8 cellular contexts compared by ENCODE assay signal in the genomic region with DNA sequence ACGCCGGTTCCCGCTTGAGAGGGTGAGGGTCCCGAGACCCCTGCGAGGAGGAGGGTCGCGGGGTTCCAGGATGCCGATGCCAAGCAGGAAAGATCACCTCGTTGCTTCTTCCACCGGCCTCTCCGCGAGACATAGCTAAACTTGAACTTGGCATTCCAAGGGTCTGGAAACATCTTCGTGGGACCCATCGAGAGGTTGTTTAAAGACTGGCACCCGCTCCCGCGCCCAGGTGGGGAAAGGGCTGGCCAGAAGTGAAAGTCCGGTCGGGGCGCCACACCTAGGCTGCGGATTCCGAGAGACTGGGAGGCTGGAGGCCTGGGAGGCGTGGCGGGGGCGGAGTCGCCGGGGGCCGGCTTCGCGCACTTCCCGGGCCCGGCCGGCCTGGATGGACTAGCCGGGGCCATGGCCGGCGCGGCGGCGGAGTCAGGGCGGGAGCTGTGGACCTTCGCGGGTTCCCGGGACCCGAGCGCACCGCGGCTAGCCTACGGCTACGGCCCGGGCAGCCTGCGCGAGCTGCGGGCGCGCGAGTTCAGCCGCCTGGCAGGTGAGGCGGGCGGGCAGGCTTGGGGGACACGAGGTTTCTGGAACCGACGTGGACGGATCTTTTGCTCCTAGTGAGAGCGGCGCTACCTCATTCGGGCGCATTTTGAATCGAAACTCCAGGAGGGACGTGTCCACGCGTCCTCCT. TPM values are rescaled to one million over a fixed set of nuclear protein-coding genes. Genes with fewer than 3 reads are reported as not detected.
DNase-seq lines count a peak whose midpoint lies in the region; ATAC-seq and TF ChIP-seq lines count a peak whose summit lies in the region.

A gene with protein sequence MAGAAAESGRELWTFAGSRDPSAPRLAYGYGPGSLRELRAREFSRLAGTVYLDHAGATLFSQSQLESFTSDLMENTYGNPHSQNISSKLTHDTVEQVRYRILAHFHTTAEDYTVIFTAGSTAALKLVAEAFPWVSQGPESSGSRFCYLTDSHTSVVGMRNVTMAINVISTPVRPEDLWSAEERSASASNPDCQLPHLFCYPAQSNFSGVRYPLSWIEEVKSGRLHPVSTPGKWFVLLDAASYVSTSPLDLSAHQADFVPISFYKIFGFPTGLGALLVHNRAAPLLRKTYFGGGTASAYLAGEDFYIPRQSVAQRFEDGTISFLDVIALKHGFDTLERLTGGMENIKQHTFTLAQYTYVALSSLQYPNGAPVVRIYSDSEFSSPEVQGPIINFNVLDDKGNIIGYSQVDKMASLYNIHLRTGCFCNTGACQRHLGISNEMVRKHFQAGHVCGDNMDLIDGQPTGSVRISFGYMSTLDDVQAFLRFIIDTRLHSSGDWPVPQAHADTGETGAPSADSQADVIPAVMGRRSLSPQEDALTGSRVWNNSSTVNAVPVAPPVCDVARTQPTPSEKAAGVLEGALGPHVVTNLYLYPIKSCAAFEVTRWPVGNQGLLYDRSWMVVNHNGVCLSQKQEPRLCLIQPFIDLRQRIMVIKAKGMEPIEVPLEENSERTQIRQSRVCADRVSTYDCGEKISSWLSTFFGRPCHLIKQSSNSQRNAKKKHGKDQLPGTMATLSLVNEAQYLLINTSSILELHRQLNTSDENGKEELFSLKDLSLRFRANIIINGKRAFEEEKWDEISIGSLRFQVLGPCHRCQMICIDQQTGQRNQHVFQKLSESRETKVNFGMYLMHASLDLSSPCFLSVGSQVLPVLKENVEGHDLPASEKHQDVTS (plus strand): TSS at position 360 of the 688 bp plus-strand sequence. CDS start 43 bp downstream, at position 403.

- peak within 1 kb of the TSS; percentile 76; the same call in 1 of the 2 replicates for H3K27ac Mint-ChIP-seq in GM23338
- no peak within 1 kb of the TSS for H3K27ac Mint-ChIP-seq in endodermal cell

- no peaks in the 10 kb centered on the region for H3K9me3 ChIP-seq in endodermal cell (ENCODE audit: control insufficient read depth, low read length)

- H3K36me3 ChIP-seq in GM23338 (ENCODE audit: insufficient read depth) (no peaks in the 10 kb centered on the region), endodermal cell (ENCODE audit: control insufficient read depth, insufficient read depth, low read length) (no peaks in the 10 kb centered on the region), mesendoderm (ENCODE audit: control insufficient read depth, insufficient read depth, low read length) (no peaks in the 10 kb centered on the region)

- peaks cover 31% of the 10 kb centered on the region for H3K27me3 Mint-ChIP-seq in GM23338 (ENCODE audit: insufficient read depth, low read depth, poor library complexity)
- H3K27me3 Mint-ChIP-seq in endodermal cell (ENCODE audit: insufficient read depth) = peaks cover 76% of the 10 kb centered on the region

- no peak within 1 kb of the TSS for H4K8ac ChIP-seq in mesendoderm (ENCODE audit: low read depth, low read length)

- H3K4me2 ChIP-seq in GM23338 (peak within 1 kb of the TSS; percentile 99), mesendoderm (ENCODE audit: low read length) (peak within 1 kb of the TSS; percentile 76)

- H3K79me1 ChIP-seq in mesendoderm (ENCODE audit: low read length) = no peaks in the 10 kb centered on the region

- peak within 1 kb of the TSS; percentile 53 for H3K18ac ChIP-seq in mesendoderm (ENCODE audit: low read length)

- H4K20me1 ChIP-seq in GM23338 (replicated peaks; ENCODE audit: insufficient read depth) = peaks cover 16% of the 10 kb centered on the region

- peak within 1 kb of the TSS; percentile 90 for H3K56ac ChIP-seq in mesendoderm (ENCODE audit: low read length)

- peak within 1 kb of the TSS; percentile 80 for H3K23ac ChIP-seq in mesendoderm (ENCODE audit: low read length)

- H2AK5ac ChIP-seq in mesendoderm (ENCODE audit: low read length) = no peak within 1 kb of the TSS

- peak within 1 kb of the TSS; percentile 99 for H2AFZ ChIP-seq in GM23338

- DNase-seq in ELF-1 (ENCODE audit: low read depth, low spot score) (peak; percentile 83), GM23338 (ENCODE audit: low spot score) (peak; percentile 88), LNCaP clone FGC (ENCODE audit: low read depth) (peak; percentile 22), endodermal cell (peak; percentile 94), mesendoderm (peak; percentile 73), NCI-H524 treated with DMSO at 0.1 percent for 48 hours (lab: John Stamatoyannopoulos, UW) (no peak)
- peak; percentile 57 to 66 for DNase-seq in activated CD4-positive, alpha-beta T cell treated with anti-CD3 and anti-CD28 coated beads, Interleukin-2, amount 50 U/mL, for 48 hours
- DNase-seq in stimulated activated naive CD8-positive, alpha-beta T cell treated with anti-CD3 and anti-CD28 coated beads, Interleukin-15, Interleukin-2, amounts not matched to agents 100 U/mL and 50 U/mL, for 24 hours = peak; percentile 58

- H3K4me3 ChIP-seq in GM23338 (peak within 1 kb of the TSS; percentile 87), LNCaP clone FGC (ENCODE audit: low read depth, low read length) (peak within 1 kb of the TSS; percentile 74), endodermal cell (ENCODE audit: low read length) (peak within 1 kb of the TSS; percentile 82), mesendoderm (ENCODE audit: low read length) (peak within 1 kb of the TSS; percentile 60)

- peaks cover 14% of the 10 kb centered on the region for H3K4me1 ChIP-seq in GM23338 (ENCODE audit: insufficient read depth)
- no peaks in the 10 kb centered on the region for H3K4me1 ChIP-seq in endodermal cell (ENCODE audit: control insufficient read depth, insufficient read depth, low read length)
- H3K4me1 ChIP-seq in mesendoderm (ENCODE audit: control insufficient read depth, low read depth, low read length) = peaks cover 3% of the 10 kb centered on the region

- H3K9me3 Mint-ChIP-seq in GM23338 (no peaks in the 10 kb centered on the region), endodermal cell (no peaks in the 10 kb centered on the region)

- peaks cover 32% of the 10 kb centered on the region for H3K4me1 Mint-ChIP-seq in GM23338
- peaks cover 13% of the 10 kb centered on the region for H3K4me1 Mint-ChIP-seq in endodermal cell

- H3K9ac ChIP-seq in endodermal cell (ENCODE audit: extremely low read depth, low read length, poor library complexity, severe bottlenecking) (no peak within 1 kb of the TSS), mesendoderm (ENCODE audit: low read length) (peak within 1 kb of the TSS; percentile 74)

- H3K4ac ChIP-seq in mesendoderm (ENCODE audit: low read depth, low read length) = no peak within 1 kb of the TSS

- ATAC-seq in GM23338 = peak; percentile 87
- ATAC-seq in stimulated activated naive CD8-positive, alpha-beta T cell treated with anti-CD3 and anti-CD28 coated beads, Interleukin-15, Interleukin-2, amounts not matched to agents 100 U/mL and 50 U/mL, for 24 hours = peak; percentile 74

- 1 to 2% methylated on average over 29 to 71 of the region's 71 CpGs for WGBS in endodermal cell (ENCODE audit: insufficient coverage in 1 of 2, insufficient read length in 1 of 2), 2 experiments
- WGBS in mesendoderm (ENCODE audit: extremely low coverage, insufficient coverage, low lambda C conversion rate) = no CpG with 5 or more reads among the region's 71 CpGs

- no peak within 1 kb of the TSS for H2BK120ac ChIP-seq in mesendoderm (ENCODE audit: low read depth, low read length)

- H3K9me2 ChIP-seq in GM23338 (ENCODE audit: insufficient read depth) = no peaks in the 10 kb centered on the region

- peak within 1 kb of the TSS; percentile 92 for H3K4me3 Mint-ChIP-seq in GM23338
- peak within 1 kb of the TSS; percentile 65 for H3K4me3 Mint-ChIP-seq in endodermal cell

- peaks cover 19% of the 10 kb centered on the region for H3K36me3 Mint-ChIP-seq in GM23338 (ENCODE audit: low read depth)
- no peaks in the 10 kb centered on the region for H3K36me3 Mint-ChIP-seq in endodermal cell (ENCODE audit: low read depth)

- TF ChIP-seq CTCF in GM23338 (conservative IDR thresholded peaks at IDR 0.05; ENCODE audit: low read depth in 2 of 2) (no peak), LNCaP clone FGC (IDR thresholded peaks at IDR 0.05; ENCODE audit: control insufficient read depth, extremely low read depth, insufficient read depth) (no peak), endodermal cell (conservative IDR thresholded peaks at IDR 0.05) (no peak)

- H3K27ac ChIP-seq in GM23338 (ENCODE audit: low read depth) = no peak within 1 kb of the TSS
- H3K27ac ChIP-seq in endodermal cell (ENCODE audit: low read depth, low read length) = no peak within 1 kb of the TSS
- no peak within 1 kb of the TSS for H3K27ac ChIP-seq in mesendoderm (ENCODE audit: low read depth, low read length)

- H3K27me3 ChIP-seq in GM23338 (ENCODE audit: insufficient read depth) = peaks cover 44% of the 10 kb centered on the region
- peaks cover 75% of the 10 kb centered on the region for H3K27me3 ChIP-seq in endodermal cell (ENCODE audit: control insufficient read depth, insufficient read depth, low read length, poor library complexity, severe bottlenecking)
- H3K27me3 ChIP-seq in mesendoderm (ENCODE audit: insufficient read depth, low read length, poor library complexity) = no peaks in the 10 kb centered on the region

- H3K79me2 ChIP-seq in GM23338 (replicated peaks; ENCODE audit: insufficient read depth) (peaks cover 11% of the 10 kb centered on the region; the same call in 1 of the 2 replicates), mesendoderm (ENCODE audit: control insufficient read depth, insufficient read depth, low read length) (no peaks in the 10 kb centered on the region)

- no peak within 1 kb of the TSS for H2BK15ac ChIP-seq in mesendoderm (replicated peaks; ENCODE audit: low read depth)

- no peak within 1 kb of the TSS for H2BK5ac ChIP-seq in mesendoderm (ENCODE audit: low read length)

- H3F3A ChIP-seq in GM23338 (replicated peaks; ENCODE audit: low read depth) = peaks cover 9% of the 10 kb centered on the region; the same call in 1 of the 2 replicates

- no peak within 1 kb of the TSS for H4K5ac ChIP-seq in mesendoderm (ENCODE audit: low read length)

TF ChIP-seq in GM23338, 12 proteins besides CTCF, POLR2A, EP300 and RAD21 (continues in another document):
- peak; percentile 19; the same call in 1 of the 2 replicates for TF ChIP-seq CREB1 (CRISPR knock-in tag; IDR thresholded peaks at IDR 0.05; ENCODE audit: low read depth)

RNA-seq across cellular contexts. Expression of the gene that starts here (rescaled TPM):
- total RNA-seq in GM23338 (2014; rRNA removed; shearing (Covaris generic)) = 6.5 and 7.2 TPM in 2 replicates
- 3.7 and 3.9 TPM in 2 replicates for polyA plus RNA-seq in GM23338 (2016; fragmentation: Nextera tagmentation; extraction: Ambion mirVana)
- total RNA-seq in endodermal cell = 1 to 10 TPM in 1 of 2 donors, under 1 TPM in 1; 0.51 to 1.4 TPM
- 0.36 TPM for polyA plus RNA-seq in endodermal cell (2013, experiment 1 of 2)
- 0.75 TPM for polyA plus RNA-seq in endodermal cell (2013, experiment 2 of 2)
- 1.1 TPM for polyA plus RNA-seq in mesendoderm (2013, experiment 1 of 2)
- polyA plus RNA-seq in mesendoderm (2013, experiment 2 of 2) = 1.2 TPM
